ENCODE assay signal across 8 cellular contexts in genomic region chr12:98154850-98155249, GRCh38.
DNase-seq lines count a peak whose midpoint lies in the region; ATAC-seq and TF ChIP-seq lines count a peak whose summit lies in the region.

No MANE protein-coding gene starts in this region.

- no peak overlapping the region for H2BK5ac ChIP-seq in mesendoderm (ENCODE audit: low read length)

- no peaks in the 10 kb centered on the region for H3K79me2 ChIP-seq in mesendoderm (ENCODE audit: control insufficient read depth, insufficient read depth, low read length)

- H3K79me1 ChIP-seq in mesendoderm (ENCODE audit: low read length): no peaks in the 10 kb centered on the region

- H4K5ac ChIP-seq in mesendoderm (ENCODE audit: low read length): no peak overlapping the region

- H3K27me3 ChIP-seq in mesendoderm (ENCODE audit: insufficient read depth, low read length, poor library complexity): no peaks in the 10 kb centered on the region

- DNase-seq in EL (peak; percentile 1), NCI-H2107 (lab: John Stamatoyannopoulos, UW) (peak; percentile 12), astrocyte of the cerebellum (ENCODE audit: low read depth) (peak; percentile 15), mesendoderm (peak; percentile 86), GM13976 (ENCODE audit: low spot score) (no peak)
- no peak for DNase-seq in central memory CD4-positive, alpha-beta T cell
- DNase-seq in activated T-cell treated with anti-CD3 and anti-CD28 coated beads, Interleukin-2, amount 50 U/mL, for 24 hours: no peak

- no peak overlapping the region for H2BK120ac ChIP-seq in mesendoderm (ENCODE audit: low read depth, low read length)

- ATAC-seq in GM21381 (IDR thresholded peaks at IDR 0.05; ENCODE audit: unreplicated experiment): no peak

- no peaks in the 10 kb centered on the region for H3K9me3 Mint-ChIP-seq in activated T-cell treated with anti-CD3 and anti-CD28 coated beads, Interleukin-2, amount 50 U/mL, for 24 hours

- no peak overlapping the region for H3K56ac ChIP-seq in mesendoderm (ENCODE audit: low read length)

- no peak overlapping the region for H3K9ac ChIP-seq in mesendoderm (ENCODE audit: low read length)

- H4K8ac ChIP-seq in mesendoderm (ENCODE audit: low read depth, low read length): no peak overlapping the region

- in situ Hi-C loops in astrocyte of the cerebellum (cut with HindIII; ENCODE audit: low sequenced_read_pairs) (no loop called here), GM13976 (cut with MboI; ENCODE audit: low sequenced_read_pairs, unreplicated experiment) (no loop called here)

- no peak overlapping the region for H2AK5ac ChIP-seq in mesendoderm (ENCODE audit: low read length)

- peak overlapping the region; percentile 44 for H3K18ac ChIP-seq in mesendoderm (ENCODE audit: low read length)

- no peaks in the 10 kb centered on the region for H3K4me1 ChIP-seq in mesendoderm (ENCODE audit: control insufficient read depth, low read depth, low read length)

- H3K4me2 ChIP-seq in mesendoderm (ENCODE audit: low read length): no peak overlapping the region

- H3K23ac ChIP-seq in mesendoderm (ENCODE audit: low read length): no peak overlapping the region

- H3K4me3 ChIP-seq in astrocyte of the cerebellum (ENCODE audit: low read depth, low read length) (no peak overlapping the region), mesendoderm (ENCODE audit: low read length) (no peak overlapping the region)

- no peaks in the 10 kb centered on the region for H3K4me1 Mint-ChIP-seq in activated T-cell treated with anti-CD3 and anti-CD28 coated beads, Interleukin-2, amount 50 U/mL, for 24 hours (ENCODE audit: low read depth)

- no peaks in the 10 kb centered on the region for H3K36me3 ChIP-seq in mesendoderm (ENCODE audit: control insufficient read depth, insufficient read depth, low read length)

- H3K27ac Mint-ChIP-seq in activated T-cell treated with anti-CD3 and anti-CD28 coated beads, Interleukin-2, amount 50 U/mL, for 24 hours: no peak overlapping the region

- peak; percentile 53 for TF ChIP-seq CTCF in astrocyte of the cerebellum (IDR thresholded peaks at IDR 0.05; ENCODE audit: low read depth, low read length, missing control alignments)
- no peak for TF ChIP-seq CTCF in GM13976 (IDR thresholded peaks at IDR 0.05; ENCODE audit: borderline replicate concordance, control extremely low read depth, extremely low read depth, insufficient read depth, missing control alignments)

- no peak overlapping the region for H2BK15ac ChIP-seq in mesendoderm (replicated peaks; ENCODE audit: low read depth)

- no peaks in the 10 kb centered on the region for H3K36me3 Mint-ChIP-seq in activated T-cell treated with anti-CD3 and anti-CD28 coated beads, Interleukin-2, amount 50 U/mL, for 24 hours (ENCODE audit: low read depth)

- no peak overlapping the region for H3K27ac ChIP-seq in mesendoderm (ENCODE audit: low read depth, low read length)

- no CpG with 5 or more reads among the region's 4 CpGs for WGBS in mesendoderm (ENCODE audit: extremely low coverage, insufficient coverage, low lambda C conversion rate)

- H3K27me3 Mint-ChIP-seq in activated T-cell treated with anti-CD3 and anti-CD28 coated beads, Interleukin-2, amount 50 U/mL, for 24 hours: peaks cover 3% of the 10 kb centered on the region

- no peak overlapping the region for H3K4ac ChIP-seq in mesendoderm (ENCODE audit: low read depth, low read length)

- no peak overlapping the region for H3K4me3 Mint-ChIP-seq in activated T-cell treated with anti-CD3 and anti-CD28 coated beads, Interleukin-2, amount 50 U/mL, for 24 hours

Comparison
In these comparisons a context has a peak if more than half of its experiments do, and no peak if none do; other contexts are left out.
1. DNase-seq: peak in EL (single experiment), NCI-H2107 (single experiment), astrocyte of the cerebellum (single experiment) and mesendoderm (single experiment); none in central memory CD4-positive, alpha-beta T cell (single experiment), activated T-cell treated with anti-CD3 and anti-CD28 coated beads, Interleukin-2, amount 50 U/mL, for 24 hours (single experiment) and GM13976 (single experiment).